In the genomic region with DNA sequence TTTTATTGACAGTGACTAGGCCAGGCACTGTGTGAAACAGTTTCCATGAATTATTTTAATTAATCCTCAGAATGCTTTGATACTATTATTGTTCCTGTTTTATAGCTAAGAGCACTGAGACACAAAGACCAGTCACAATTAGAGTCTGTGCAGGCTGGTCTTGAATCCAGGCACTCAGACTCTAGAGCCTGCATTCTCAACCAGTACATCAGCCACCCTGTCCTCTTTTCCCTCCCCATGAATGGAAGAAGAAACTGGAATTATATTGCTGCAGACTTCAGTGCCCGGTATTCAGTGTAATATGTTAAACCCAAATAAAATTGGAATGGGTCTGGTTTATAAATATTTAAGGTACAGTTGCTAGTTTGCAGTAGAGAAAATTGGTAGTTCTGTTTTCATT, we compare ENCODE assay signal across 22 cellular contexts.
"Had no signal": no experiment of that assay in that cellular context is flagged by ENCODE, and none has a peak within 500 bp of the region (broad histone marks: within the 10 kb centered on the region; RNA-seq: fewer than 3 reads in every experiment).

No MANE protein-coding gene starts in this region.

- H3K36me3 ChIP-seq: cardiac muscle cell had no signal

- H3K27me3 ChIP-seq: ascending aorta, cardiac muscle cell had no signal

- H3K4me1 Mint-ChIP-seq: activated naive CD8-positive, alpha-beta T cell treated with anti-CD3 and anti-CD28 coated beads, Interleukin-2, amount 10 ng/mL, durations not matched to agents 7 days and 5 days had no signal

- H3K4me2 ChIP-seq: KMS-11 had no signal

- H3K4me1 ChIP-seq: ascending aorta had no signal

- H3K27ac ChIP-seq: ascending aorta, cardiac muscle cell, KMS-11 had no signal

- H3K27ac Mint-ChIP-seq: activated CD8-positive, alpha-beta T cell treated with anti-CD3 and anti-CD28 coated beads for 36 hours; activated naive CD8-positive, alpha-beta T cell treated with anti-CD3 and anti-CD28 coated beads, Interleukin-2, amount 10 ng/mL, durations not matched to agents 7 days and 5 days; T-helper 1 cell treated with Interleukin-12 subunit alpha and Interleukin-12 subunit beta and Interleukin-4 antibody, amounts not matched to agents 30 μg/mL and 1 μg/mL, for 36 hours had no signal

- H3K27me3 Mint-ChIP-seq: activated CD8-positive, alpha-beta T cell treated with anti-CD3 and anti-CD28 coated beads for 36 hours; activated naive CD8-positive, alpha-beta T cell treated with anti-CD3 and anti-CD28 coated beads, Interleukin-2, amount 10 ng/mL, durations not matched to agents 7 days and 5 days had no signal

- DNase-seq: activated CD4-positive, alpha-beta T cell treated with anti-CD3 and anti-CD28 coated beads for 4 hours; activated CD8-positive, alpha-beta memory T cell treated with anti-CD3 and anti-CD28 coated beads, Interleukin-2, amount 50 U/mL, for 48 hours; activated CD8-positive, alpha-beta T cell treated with anti-CD3 and anti-CD28 coated beads for 36 hours; activated naive CD4-positive, alpha-beta T cell treated with anti-CD3 and anti-CD28 coated beads, Interleukin-2, amount 50 U/mL, for 16 hours; activated naive CD8-positive, alpha-beta T cell treated with anti-CD3 and anti-CD28 coated beads, Interleukin-2, amount 10 ng/mL, durations not matched to agents 7 days and 5 days; activated T-cell treated with anti-CD3 and anti-CD28 coated beads, Interleukin-2, amount 50 U/mL, for 1 hour; NCI-H1092; NCI-H1694; NCI-H2029; NCI-H2107; NCI-H2171 treated with DMSO at 0.1 percent for 48 hours; NCI-H226; NCI-H526; RPMI8226 had no signal

- H3K9ac ChIP-seq: KMS-11 had no signal

- ATAC-seq: activated CD4-positive, CD25-positive, alpha-beta regulatory T cell treated with anti-CD3 and anti-CD28 coated beads, Interleukin-2, amount 50 U/mL, for 24 hours; activated CD8-positive, alpha-beta T cell treated with anti-CD3 and anti-CD28 coated beads for 36 hours; Panc1; Right ventricle myocardium inferior had no signal

- H3K4me3 Mint-ChIP-seq: activated CD8-positive, alpha-beta T cell treated with anti-CD3 and anti-CD28 coated beads for 36 hours; activated naive CD8-positive, alpha-beta T cell treated with anti-CD3 and anti-CD28 coated beads, Interleukin-2, amount 10 ng/mL, durations not matched to agents 7 days and 5 days; brain; T-helper 1 cell treated with Interleukin-12 subunit alpha and Interleukin-12 subunit beta and Interleukin-4 antibody, amounts not matched to agents 30 μg/mL and 1 μg/mL, for 36 hours had no signal

- H3K4me3 ChIP-seq: ascending aorta, cardiac muscle cell had no signal
